13 cellular contexts compared by ENCODE assay signal in the genomic region with DNA sequence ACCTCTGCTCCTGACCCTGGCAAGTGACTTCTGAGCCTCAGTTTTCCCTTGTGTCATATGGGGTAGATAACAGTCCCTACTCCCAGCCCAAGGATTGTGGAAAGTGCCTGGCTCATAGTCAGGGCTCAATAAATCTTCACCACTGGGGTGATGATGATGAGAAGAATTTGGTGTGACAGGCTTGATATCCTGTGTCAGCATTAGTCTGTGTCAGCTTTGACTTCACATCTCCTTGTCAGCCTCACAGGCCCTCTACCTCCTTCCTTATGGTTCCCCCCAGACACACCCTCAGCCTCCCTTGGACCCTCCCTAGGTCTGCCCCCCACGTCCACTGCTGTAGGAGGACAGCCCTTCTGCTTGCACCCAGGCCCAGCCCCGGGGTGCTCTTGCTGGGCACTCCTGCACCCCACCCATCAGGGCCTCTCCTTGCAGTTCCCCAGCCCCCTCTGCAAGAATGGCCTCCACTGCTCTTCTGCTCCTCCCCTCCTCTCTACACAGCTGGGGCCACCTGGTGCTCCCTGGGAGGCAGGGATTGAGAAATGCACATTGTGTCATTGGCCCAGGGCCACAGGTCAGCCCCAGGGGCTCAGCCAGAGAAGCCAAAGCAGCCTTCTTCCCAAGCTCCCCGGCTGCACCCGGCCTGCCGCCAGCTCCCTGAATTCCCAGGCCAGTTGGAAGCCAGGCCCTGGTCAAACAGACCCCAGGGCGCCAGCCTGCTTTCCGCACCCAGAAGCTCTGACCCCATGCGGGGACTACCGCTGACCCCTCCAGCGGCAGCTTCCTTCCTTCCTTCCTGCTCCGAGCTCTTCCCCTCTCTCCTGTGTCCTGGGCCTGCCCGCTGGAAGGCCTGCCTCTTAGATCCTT. TPM values are rescaled to one million over a fixed set of nuclear protein-coding genes. Genes with fewer than 3 reads are reported as not detected.
A peak's percentile ranks its signal among the peaks of the same experiment; 100 is the strongest.
DNase-seq lines count a peak whose midpoint lies in the region; ATAC-seq and TF ChIP-seq lines count a peak whose summit lies in the region.
"Had no signal": no experiment of that assay in that cellular context is flagged by ENCODE, and none has a peak within 500 bp of the region (broad histone marks: within the 10 kb centered on the region; RNA-seq: fewer than 3 reads in every experiment).

No MANE protein-coding gene starts in this region.

- H3K9me3 ChIP-seq in gastroesophageal sphincter (no peaks in the 10 kb centered on the region), neuronal stem cell (replicated peaks in 1 of 2; ENCODE audit: control insufficient read depth in 2 of 2, insufficient read depth in 1 of 2, low read depth in 1 of 2, low read length in 2 of 2) (no peaks in the 10 kb centered on the region)

- H2AK5ac ChIP-seq in neuronal stem cell (ENCODE audit: low read depth, low read length) = no peak overlapping the region

- peak overlapping the region; percentile 53 for H3K9ac ChIP-seq in neuronal stem cell (ENCODE audit: low read depth, low read length, poor library complexity)

- peak; percentile 85 for ATAC-seq in gastroesophageal sphincter
- ATAC-seq in activated T-helper 17 cell treated with anti-CD3 and anti-CD28 coated beads, Interleukin-2, amount 50 U/mL, for 72 hours (replicated peaks) = no peak

- DNase-seq in AG20443 (ENCODE audit: low spot score) (peak; percentile 63), RPMI7951 (ENCODE audit: low read depth) (peak; percentile 84), neuronal stem cell (ENCODE audit: low spot score) (no peak), NCI-H748 (lab: John Stamatoyannopoulos, UW; ENCODE audit: unreplicated experiment) (no peak), NCI-H446 (lab: John Stamatoyannopoulos, UW) (no peak)
- DNase-seq in effector CD4-positive, alpha-beta T cell = no peak
- DNase-seq: KG1, NCI-H510A treated with DMSO at 0.1 percent for 48 hours had no signal

- no peaks in the 10 kb centered on the region for H3K9me3 Mint-ChIP-seq in activated T-helper 17 cell treated with anti-CD3 and anti-CD28 coated beads, Interleukin-2, amount 50 U/mL, for 72 hours
- H3K9me3 Mint-ChIP-seq: T-helper 1 cell treated with Interleukin-12 subunit alpha and Interleukin-12 subunit beta and Interleukin-4 antibody, amounts not matched to agents 30 μg/mL and 1 μg/mL, for 36 hours had no signal

- H3K4me2 ChIP-seq in neuronal stem cell (ENCODE audit: insufficient read depth, low read length, poor library complexity, severe bottlenecking) = no peak overlapping the region

- H2BK15ac ChIP-seq in neuronal stem cell (ENCODE audit: low read length) = no peak overlapping the region

- H3K27ac Mint-ChIP-seq in activated T-helper 17 cell treated with anti-CD3 and anti-CD28 coated beads, Interleukin-2, amount 50 U/mL, for 72 hours = no peak overlapping the region
- H3K27ac Mint-ChIP-seq: T-helper 1 cell treated with Interleukin-12 subunit alpha and Interleukin-12 subunit beta and Interleukin-4 antibody, amounts not matched to agents 30 μg/mL and 1 μg/mL, for 36 hours had no signal

- no peaks in the 10 kb centered on the region for H3K4me1 Mint-ChIP-seq in activated T-helper 17 cell treated with anti-CD3 and anti-CD28 coated beads, Interleukin-2, amount 50 U/mL, for 72 hours

- no peak overlapping the region for H2BK5ac ChIP-seq in neuronal stem cell (ENCODE audit: low read length)

- peak overlapping the region; percentile 39 for H2AFZ ChIP-seq in neuronal stem cell (ENCODE audit: low read length)

- TF ChIP-seq CTCF in gastroesophageal sphincter (IDR thresholded peaks at IDR 0.05) = no peak

- H3K27ac ChIP-seq in gastroesophageal sphincter = peak overlapping the region in 3 of 4 donors; percentile 34 to 53 (median 51)
- peak overlapping the region; percentile 38 for H3K27ac ChIP-seq in neuronal stem cell (replicated peaks; ENCODE audit: low read length)
- H3K27ac ChIP-seq: C4-2B, cardiac muscle cell had no signal

- 43 to 83% methylated on average over 1 to 6 of the region's 12 CpGs for WGBS in gastroesophageal sphincter (ENCODE audit: low coverage in 1 of 2), 2 donors
- no CpG with 5 or more reads among the region's 12 CpGs for WGBS in neuronal stem cell (ENCODE audit: extremely low coverage in 2 of 2, insufficient read length in 2 of 2, insufficient replicate concordance in 1 of 2), 2 donors

- no peak overlapping the region for H2BK12ac ChIP-seq in neuronal stem cell (ENCODE audit: low read length)

- no peak overlapping the region for H4K91ac ChIP-seq in neuronal stem cell (ENCODE audit: low read depth, low read length, poor library complexity)

- TF ChIP-seq EP300 in gastroesophageal sphincter (IDR thresholded peaks at IDR 0.05) = no peak

- peaks cover 3% of the 10 kb centered on the region for H3K79me1 ChIP-seq in neuronal stem cell (ENCODE audit: low read depth, low read length)

- H3K4ac ChIP-seq in neuronal stem cell (ENCODE audit: low read length) = no peak overlapping the region

- peak overlapping the region; percentile 21 for H3K14ac ChIP-seq in neuronal stem cell (ENCODE audit: low read length)

- no peak overlapping the region for H3K4me3 Mint-ChIP-seq in activated T-helper 17 cell treated with anti-CD3 and anti-CD28 coated beads, Interleukin-2, amount 50 U/mL, for 72 hours
- H3K4me3 Mint-ChIP-seq: T-helper 1 cell treated with Interleukin-12 subunit alpha and Interleukin-12 subunit beta and Interleukin-4 antibody, amounts not matched to agents 30 μg/mL and 1 μg/mL, for 36 hours had no signal

- H3K18ac ChIP-seq in neuronal stem cell (ENCODE audit: low read length) = peak overlapping the region; percentile 21

- no peak overlapping the region for H4K8ac ChIP-seq in neuronal stem cell (ENCODE audit: low read depth, low read length)

- no peaks in the 10 kb centered on the region for H3K36me3 ChIP-seq in gastroesophageal sphincter
- H3K36me3 ChIP-seq in neuronal stem cell (replicated peaks in 1 of 2; ENCODE audit: control insufficient read depth in 2 of 2, insufficient read depth in 2 of 2, low read length in 2 of 2) = peaks cover 0 to 17% of the 10 kb centered on the region in 2 donors
- H3K36me3 ChIP-seq: cardiac muscle cell had no signal

- H2BK120ac ChIP-seq in neuronal stem cell (ENCODE audit: low read depth, low read length) = no peak overlapping the region

- no peak overlapping the region for H3K23ac ChIP-seq in neuronal stem cell (ENCODE audit: low read depth, low read length, poor library complexity)

- H3K27me3 Mint-ChIP-seq in activated T-helper 17 cell treated with anti-CD3 and anti-CD28 coated beads, Interleukin-2, amount 50 U/mL, for 72 hours = no peaks in the 10 kb centered on the region

- H3K27me3 ChIP-seq in gastroesophageal sphincter (peaks cover 28% of the 10 kb centered on the region), neuronal stem cell (ENCODE audit: control insufficient read depth in 3 of 3, insufficient read depth in 3 of 3, low read depth in 1 of 3, low read length in 3 of 3) (peaks cover 0 to 52% (median 2%) of the 10 kb centered on the region in 3 experiments)

- H3K4me1 ChIP-seq in gastroesophageal sphincter = peaks cover 0 to 42% (median 12%) of the 10 kb centered on the region in 3 donors
- peaks cover 5 to 15% of the 10 kb centered on the region in 2 donors for H3K4me1 ChIP-seq in neuronal stem cell (ENCODE audit: control insufficient read depth in 2 of 2, insufficient read depth in 1 of 2, low read depth in 1 of 2, low read length in 2 of 2)

- no peaks in the 10 kb centered on the region for H3K36me3 Mint-ChIP-seq in activated T-helper 17 cell treated with anti-CD3 and anti-CD28 coated beads, Interleukin-2, amount 50 U/mL, for 72 hours (ENCODE audit: low read depth)

- no peak for TF ChIP-seq POLR2A in gastroesophageal sphincter (IDR thresholded peaks at IDR 0.05)

- H3K4me3 ChIP-seq in gastroesophageal sphincter (no peak overlapping the region), neuronal stem cell (ENCODE audit: low read length in 2 of 2) (no peak overlapping the region)
- H3K4me3 ChIP-seq: cardiac muscle cell had no signal

RNA-seq across cellular contexts. Expression of gene FGFR4, which starts 7.7 kb away (rescaled TPM):
- 1.9 and 2.0 TPM in 2 replicates for total RNA-seq in RPMI7951 (2014; rRNA removed; shearing (Covaris generic))
- 1 to 10 TPM; 3.0 to 7.4 (median 6.6) TPM for total RNA-seq in gastroesophageal sphincter
- 16.0 TPM for polyA plus RNA-seq in neuronal stem cell (2013, experiment 1 of 2)
- 16.0 TPM for polyA plus RNA-seq in neuronal stem cell (2013, experiment 2 of 2)
- 1 to 10 TPM; 1.7 to 2.4 TPM for total RNA-seq in activated T-helper 17 cell treated with anti-CD3 and anti-CD28 coated beads, Interleukin-2, amount 50 U/mL, for 72 hours

RNA-seq across cellular contexts. Expression of gene NSD1, which starts 39.1 kb away (rescaled TPM):
- total RNA-seq in RPMI7951 (2014; rRNA removed; shearing (Covaris generic)) = 11.5 and 14.5 TPM in 2 replicates
- 10 to 100 TPM; 41.1 to 58.4 (median 49.5) TPM for total RNA-seq in gastroesophageal sphincter
- 23.2 TPM for polyA plus RNA-seq in neuronal stem cell (2013, experiment 1 of 2)
- polyA plus RNA-seq in neuronal stem cell (2013, experiment 2 of 2) = 22.8 TPM
- 10 to 100 TPM; 66.7 to 86.1 TPM for total RNA-seq in activated T-helper 17 cell treated with anti-CD3 and anti-CD28 coated beads, Interleukin-2, amount 50 U/mL, for 72 hours

Comparison
In these comparisons a context has a peak if more than half of its experiments do, and no peak if none do; other contexts are left out.
1. DNase-seq: peak in AG20443 (single experiment) and RPMI7951 (single experiment); none in neuronal stem cell (single experiment), NCI-H748 (single experiment), effector CD4-positive, alpha-beta T cell (single experiment) and NCI-H446 (0 of 2).